8 cellular contexts compared by ENCODE assay signal in genomic region chr12:120199595-120200306, GRCh38. TPM values are rescaled to one million over a fixed set of nuclear protein-coding genes. Genes with fewer than 3 reads are reported as not detected.
A peak's percentile ranks its signal among the peaks of the same experiment; 100 is the strongest.
DNase-seq lines count a peak whose midpoint lies in the region; ATAC-seq and TF ChIP-seq lines count a peak whose summit lies in the region.

No MANE protein-coding gene starts in this region.

- BruUV-seq in Panc1 (replicated peaks; lab: Mats Ljungman, UMichigan) (no TSS peak), mammary epithelial cell (replicated peaks; lab: Mats Ljungman, UMichigan) (no TSS peak)

- 9% methylated on average over 12 of the region's 12 CpGs for WGBS in mammary epithelial cell (ENCODE audit: low coverage, missing lambda C conversion rate)

- DNase-seq in Panc1 (ENCODE audit: low read depth, low spot score) (no peak), mammary epithelial cell (peak; percentile 58), lower lobe of right lung (no peak), tibial artery (peak in 1 of 2 donors; percentile 74), DMS153 treated with DMSO at 0.1 percent for 48 hours (lab: John Stamatoyannopoulos, UW; ENCODE audit: unreplicated experiment) (no peak), NCI-H1092 (lab: John Stamatoyannopoulos, UW) (no peak)

- CTCF ChIA-PET in Panc1 (lab: Charles Lee), result no interaction called here
- CTCF ChIA-PET in mammary epithelial cell (lab: Charles Lee; ENCODE audit: low non-redundant PET), result interaction anchor here (0.6 kb wide), 1 partner anchor 88 kb away, joined by 27 read pairs; no protein-coding TSS in a partner anchor

- H3K79me2 ChIP-seq in mammary epithelial cell (ENCODE audit: insufficient read depth, low read length), result peaks cover 52% of the 10 kb centered on the region

- H3K27me3 ChIP-seq in Panc1 (ENCODE audit: control insufficient read depth, insufficient read depth, low read length) (no peaks in the 10 kb centered on the region), mammary epithelial cell (ENCODE audit: insufficient read depth, low read length) (no peaks in the 10 kb centered on the region), lower lobe of right lung (ENCODE audit: low read depth) (no peaks in the 10 kb centered on the region), tibial artery (no peaks in the 10 kb centered on the region)

- dilution Hi-C loops in mammary epithelial cell (cut with HindIII; ENCODE audit: low sequenced_read_pairs), result loop anchor here (10.0 kb wide), 1 partner anchor 65 kb away; the partner anchor contains the start of gene PXN

- H3K4me1 ChIP-seq in Panc1 (ENCODE audit: control insufficient read depth, insufficient read depth, low read length) (peaks cover 33% of the 10 kb centered on the region), mammary epithelial cell (ENCODE audit: insufficient read depth, low read length) (peaks cover 47% of the 10 kb centered on the region), lower lobe of right lung (peaks cover 51% of the 10 kb centered on the region), tibial artery (peaks cover 0 to 29% (median 23%) of the 10 kb centered on the region in 4 donors)

- H4K20me1 ChIP-seq in mammary epithelial cell (ENCODE audit: insufficient read depth, low read length), result peaks cover 4% of the 10 kb centered on the region

- peak overlapping the region; percentile 97 for H3K4me3 ChIP-seq in GM08714 (ENCODE audit: low read length)
- peak overlapping the region; percentile 76 to 88 for H3K4me3 ChIP-seq in Panc1 (ENCODE audit: low read depth in 2 of 2, low read length in 2 of 2)
- H3K4me3 ChIP-seq in mammary epithelial cell (replicated peaks in 1 of 3; ENCODE audit: insufficient read depth in 1 of 3, low read depth in 2 of 3, low read length in 3 of 3), result peak overlapping the region; percentile 65 to 100 (median 94)
- H3K4me3 ChIP-seq in lower lobe of right lung, result peak overlapping the region; percentile 96
- H3K4me3 ChIP-seq in tibial artery, result peak overlapping the region; percentile 75 to 82

- peak overlapping the region; percentile 86 for H3K4me2 ChIP-seq in mammary epithelial cell (ENCODE audit: insufficient read depth, low read depth, low read length)

- H3K36me3 ChIP-seq in Panc1 (ENCODE audit: control insufficient read depth, insufficient read depth, low read length) (peaks cover 22% of the 10 kb centered on the region), mammary epithelial cell (ENCODE audit: insufficient read depth, low read length) (peaks cover 34% of the 10 kb centered on the region), lower lobe of right lung (peaks cover 39% of the 10 kb centered on the region), tibial artery (peaks cover 34 to 37% (median 36%) of the 10 kb centered on the region in 3 donors)

- in situ Hi-C loops in Panc1 (cut with HindIII; ENCODE audit: low pct_unique_long_range_greater_than_20kb, low sequenced_read_pairs) (no loop called here), mammary epithelial cell (cut with MboI; ENCODE audit: low sequenced_read_pairs in 2 of 2) (no loop called here)

- no peak for ATAC-seq in Panc1
- ATAC-seq in lower lobe of right lung, result peak; percentile 0 to 1
- no peak for ATAC-seq in GM18867 (IDR thresholded peaks at IDR 0.05; ENCODE audit: unreplicated experiment)

- H2AFZ ChIP-seq in mammary epithelial cell (ENCODE audit: low read depth, low read length), result no peak overlapping the region

- intact Hi-C loops in Panc1 (cut with micrococcal nuclease; ENCODE audit: unreplicated experiment) (no loop called here), mammary epithelial cell (cut with micrococcal nuclease) (no loop called here), lower lobe of right lung (cut with DNase I) (no loop called here), tibial artery (cut with DNase I; ENCODE audit: low total_unique reads) (loop anchor here (2.0 kb wide), 1 partner anchor 65 kb away; the partner anchor contains the start of gene PXN)

- H3K27ac ChIP-seq in Panc1 (ENCODE audit: low read length) (peak overlapping the region; percentile 98), mammary epithelial cell (ENCODE audit: insufficient read depth, low read depth, low read length) (peak overlapping the region; percentile 86), lower lobe of right lung (peak overlapping the region; percentile 89), tibial artery (peak overlapping the region; percentile 89 to 96)

- peak overlapping the region; percentile 98 for H3K9ac ChIP-seq in mammary epithelial cell (ENCODE audit: insufficient read depth, low read length)

- POLR2A ChIA-PET in Panc1 (lab: Charles Lee), result interaction anchor here (0.6 to 1.9 kb wide), 2 partner anchors 63 to 229 kb away, joined by 3 to 20 read pairs; no protein-coding TSS in a partner anchor

- no peak for TF ChIP-seq CTCF in Panc1 (IDR thresholded peaks at IDR 0.05)
- TF ChIP-seq CTCF in mammary epithelial cell (conservative IDR thresholded peaks at IDR 0.05 in 1 of 2, IDR thresholded peaks at IDR 0.05 in 1 of 2; ENCODE audit: extremely low read depth in 1 of 2, insufficient read depth in 1 of 2, low read depth in 1 of 2, low read length in 2 of 2), result no peak
- no peak for TF ChIP-seq CTCF in lower lobe of right lung (IDR thresholded peaks at IDR 0.05)
- TF ChIP-seq CTCF in tibial artery (IDR thresholded peaks at IDR 0.05), result no peak

- H3K9me3 ChIP-seq in Panc1 (ENCODE audit: control insufficient read depth, insufficient read depth, low read depth, low read length) (no peaks in the 10 kb centered on the region), mammary epithelial cell (replicated peaks; ENCODE audit: insufficient read depth, low read length) (no peaks in the 10 kb centered on the region), lower lobe of right lung (no peaks in the 10 kb centered on the region), tibial artery (no peaks in the 10 kb centered on the region)

RNA-seq across cellular contexts. Expression of gene RPLP0, which starts 1.2 kb away (rescaled TPM):
- 2,628 TPM for total RNA-seq in Panc1 (2021; ENCODE audit: unreplicated experiment)
- polyA plus RNA-seq in Panc1 (2012; ENCODE audit: insufficient read length), result 4,062 TPM
- 1,000 to 10,000 TPM; 2,131 to 2,307 TPM for total RNA-seq in mammary epithelial cell
- polyA plus RNA-seq in mammary epithelial cell, result 9,728 TPM
- 2,830 TPM for polyA minus RNA-seq in mammary epithelial cell
- 1,285 TPM for total RNA-seq in lower lobe of right lung

RNA-seq across cellular contexts. Expression of gene GCN1, which starts 5.2 kb away (rescaled TPM):
- total RNA-seq in Panc1 (2021; ENCODE audit: unreplicated experiment) (175 TPM), mammary epithelial cell (100 to 1,000 TPM in 1 of 2 donors, 10 to 100 TPM in 1; 92.5 to 109 TPM), lower lobe of right lung (73.6 TPM)
- 125 TPM for polyA plus RNA-seq in Panc1 (2012; ENCODE audit: insufficient read length)
- 45.7 TPM for polyA plus RNA-seq in mammary epithelial cell
- 341 TPM for polyA minus RNA-seq in mammary epithelial cell

Comparison
In these comparisons a context has a peak if more than half of its experiments do, and no peak if none do; other contexts are left out.
1. ATAC-seq: peak in lower lobe of right lung (2 of 2); none in Panc1 (single experiment) and GM18867 (single experiment).
2. Peak in every context shown above with its lines, with median percentiles within 50 percentile points of each other: H3K4me3 ChIP-seq and H3K27ac ChIP-seq.